16 cellular contexts compared by ENCODE assay signal in the genomic region with DNA sequence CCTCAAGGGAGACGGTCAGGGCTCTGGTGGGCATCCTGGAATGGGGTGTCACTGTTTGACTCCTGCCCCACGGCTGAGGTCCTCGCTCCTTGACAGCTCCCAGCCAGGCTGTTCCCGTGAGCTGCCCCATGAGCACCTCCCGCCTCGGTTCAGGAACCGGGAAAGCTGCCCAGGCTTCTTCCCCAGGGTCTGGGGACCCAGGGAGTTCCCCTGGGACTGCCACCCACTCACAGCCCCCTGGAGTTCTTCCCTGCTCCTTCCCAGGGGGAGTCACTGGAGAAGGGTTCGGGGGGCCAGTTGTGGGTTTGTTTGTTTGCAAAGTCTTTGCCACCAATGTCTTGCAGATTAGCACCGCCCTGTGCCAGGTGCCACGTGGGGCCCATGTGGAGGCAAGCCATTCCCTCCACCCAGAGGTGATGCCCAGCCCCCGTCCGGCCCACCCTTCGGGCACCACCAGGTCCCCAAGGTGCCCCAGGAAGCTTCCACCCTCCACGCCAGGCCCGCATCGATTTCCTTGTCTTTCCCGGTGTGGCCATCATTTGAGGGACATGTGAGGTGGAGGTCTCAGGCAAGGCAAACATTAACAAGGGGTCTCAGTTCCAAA. TPM values are rescaled to one million over a fixed set of nuclear protein-coding genes. Genes with fewer than 3 reads are reported as not detected.
A peak's percentile ranks its signal among the peaks of the same experiment; 100 is the strongest.
DNase-seq lines count a peak whose midpoint lies in the region; ATAC-seq and TF ChIP-seq lines count a peak whose summit lies in the region.
"Had no signal": no experiment of that assay in that cellular context is flagged by ENCODE, and none has a peak within 500 bp of the region (broad histone marks: within the 10 kb centered on the region; RNA-seq: fewer than 3 reads in every experiment).

No MANE protein-coding gene starts in this region.

- H3K4me2 ChIP-seq in OCI-LY3 (ENCODE audit: low read length): peak overlapping the region; percentile 52; the same call in 1 of the 2 replicates

- H3K27me3 Mint-ChIP-seq in activated CD8-positive, alpha-beta memory T cell treated with anti-CD3 and anti-CD28 coated beads, Interleukin-2, amount 10 ng/mL, durations not matched to agents 7 days and 5 days: no peaks in the 10 kb centered on the region
- H3K27me3 Mint-ChIP-seq in chondrocyte (ENCODE audit: low read depth): peaks cover 1% of the 10 kb centered on the region
- H3K27me3 Mint-ChIP-seq: memory B cell had no signal

- H3K4me1 ChIP-seq in OCI-LY3 (ENCODE audit: low read length) (peaks cover 6% of the 10 kb centered on the region; the same call in 1 of the 2 replicates), muscle layer of duodenum (ENCODE audit: control insufficient read depth in 1 of 2, insufficient read depth in 2 of 2, low read length in 2 of 2) (peaks cover 0 to 24% of the 10 kb centered on the region in 2 donors), thoracic aorta (ENCODE audit: control insufficient read depth in 1 of 2, low read depth in 2 of 2) (peaks cover 9 to 20% of the 10 kb centered on the region in 2 donors)
- H3K4me1 ChIP-seq: pancreas had no signal

- H3K9me3 ChIP-seq in OCI-LY3 (ENCODE audit: insufficient read depth, low read length): no peaks in the 10 kb centered on the region
- H3K9me3 ChIP-seq in muscle layer of duodenum (ENCODE audit: control insufficient read depth in 1 of 2, low read length in 2 of 2): no peaks in the 10 kb centered on the region
- no peaks in the 10 kb centered on the region for H3K9me3 ChIP-seq in thoracic aorta
- H3K9me3 ChIP-seq: pancreas had no signal

- H3K4me3 Mint-ChIP-seq in activated CD8-positive, alpha-beta memory T cell treated with anti-CD3 and anti-CD28 coated beads, Interleukin-2, amount 10 ng/mL, durations not matched to agents 7 days and 5 days: no peak overlapping the region
- no peak overlapping the region for H3K4me3 Mint-ChIP-seq in chondrocyte (ENCODE audit: unreplicated experiment)
- H3K4me3 Mint-ChIP-seq: CD8-positive, alpha-beta T cell; memory B cell had no signal

- H4K20me1 ChIP-seq in OCI-LY3 (ENCODE audit: insufficient read depth, low read length): no peaks in the 10 kb centered on the region

- H3K36me3 ChIP-seq in OCI-LY3 (replicated peaks; ENCODE audit: low read depth, low read length) (no peaks in the 10 kb centered on the region), muscle layer of duodenum (ENCODE audit: control insufficient read depth in 1 of 2, insufficient read depth in 2 of 2, low read length in 2 of 2) (no peaks in the 10 kb centered on the region), thoracic aorta (no peaks in the 10 kb centered on the region)
- H3K36me3 ChIP-seq: pancreas had no signal

- no peak for ATAC-seq in thoracic aorta (ENCODE audit: insufficient number of reproducible peaks, low FRiP score, low read depth)
- ATAC-seq in activated CD8-positive, alpha-beta memory T cell treated with anti-CD3 and anti-CD28 coated beads, Interleukin-2, amount 10 ng/mL, durations not matched to agents 7 days and 5 days: no peak
- ATAC-seq: CD8-positive, alpha-beta T cell had no signal

- no peaks in the 10 kb centered on the region for H3K79me2 ChIP-seq in OCI-LY3 (ENCODE audit: low read length)

- H3K27me3 ChIP-seq in OCI-LY3 (ENCODE audit: low read depth, low read length): no peaks in the 10 kb centered on the region
- H3K27me3 ChIP-seq in muscle layer of duodenum (ENCODE audit: low read depth, low read length): no peaks in the 10 kb centered on the region
- no peaks in the 10 kb centered on the region for H3K27me3 ChIP-seq in thoracic aorta (replicated peaks; ENCODE audit: insufficient read depth)
- H3K27me3 ChIP-seq: pancreas had no signal

- no peaks in the 10 kb centered on the region for H3K4me1 Mint-ChIP-seq in activated CD8-positive, alpha-beta memory T cell treated with anti-CD3 and anti-CD28 coated beads, Interleukin-2, amount 10 ng/mL, durations not matched to agents 7 days and 5 days
- H3K4me1 Mint-ChIP-seq in chondrocyte (ENCODE audit: low read depth): peaks cover 2% of the 10 kb centered on the region
- H3K4me1 Mint-ChIP-seq: memory B cell had no signal

- no peak overlapping the region for H3K4me3 ChIP-seq in OCI-LY3 (ENCODE audit: low read length)
- H3K4me3 ChIP-seq in epithelial cell of proximal tubule (ENCODE audit: low read depth, low read length): peak overlapping the region; percentile 58
- peak overlapping the region; percentile 55 to 70 for H3K4me3 ChIP-seq in muscle layer of duodenum (ENCODE audit: low read depth in 1 of 2, low read length in 2 of 2)
- peak overlapping the region; percentile 69 for H3K4me3 ChIP-seq in thoracic aorta

- no peaks in the 10 kb centered on the region for H3K36me3 Mint-ChIP-seq in activated CD8-positive, alpha-beta memory T cell treated with anti-CD3 and anti-CD28 coated beads, Interleukin-2, amount 10 ng/mL, durations not matched to agents 7 days and 5 days
- H3K36me3 Mint-ChIP-seq in chondrocyte (ENCODE audit: low read depth): no peaks in the 10 kb centered on the region
- H3K36me3 Mint-ChIP-seq: CD8-positive, alpha-beta T cell; memory B cell had no signal

- no peaks in the 10 kb centered on the region for H3K9me3 Mint-ChIP-seq in activated CD8-positive, alpha-beta memory T cell treated with anti-CD3 and anti-CD28 coated beads, Interleukin-2, amount 10 ng/mL, durations not matched to agents 7 days and 5 days (ENCODE audit: low read depth)
- no peaks in the 10 kb centered on the region for H3K9me3 Mint-ChIP-seq in chondrocyte (ENCODE audit: low read depth)
- H3K9me3 Mint-ChIP-seq: CD8-positive, alpha-beta T cell; memory B cell had no signal

- H2AFZ ChIP-seq in OCI-LY3 (ENCODE audit: low read depth, low read length): no peak overlapping the region

- no peak overlapping the region for H3K27ac Mint-ChIP-seq in activated CD8-positive, alpha-beta memory T cell treated with anti-CD3 and anti-CD28 coated beads, Interleukin-2, amount 10 ng/mL, durations not matched to agents 7 days and 5 days
- H3K27ac Mint-ChIP-seq in chondrocyte (ENCODE audit: unreplicated experiment): no peak overlapping the region
- H3K27ac Mint-ChIP-seq: CD8-positive, alpha-beta T cell; memory B cell had no signal

- no peak overlapping the region for H3K27ac ChIP-seq in OCI-LY3 (ENCODE audit: low read length)
- H3K27ac ChIP-seq in muscle layer of duodenum (ENCODE audit: low read length): no peak overlapping the region
- no peak overlapping the region for H3K27ac ChIP-seq in thoracic aorta
- H3K27ac ChIP-seq: pancreas had no signal

- CTCF ChIA-PET in activated CD8-positive, alpha-beta memory T cell treated with anti-CD3 and anti-CD28 coated beads, Interleukin-2, amount 10 ng/mL, durations not matched to agents 7 days and 5 days (lab: Charles Lee): no interaction called here

- DNase-seq in epithelial cell of proximal tubule (ENCODE audit: low read depth): no peak
- no peak for DNase-seq in thoracic aorta (ENCODE audit: low spot score)
- DNase-seq in activated CD8-positive, alpha-beta memory T cell treated with anti-CD3 and anti-CD28 coated beads, Interleukin-2, amount 10 ng/mL, durations not matched to agents 7 days and 5 days: no peak
- no peak for DNase-seq in NCI-H345 treated with DMSO at 0.1 percent for 48 hours (lab: John Stamatoyannopoulos, UW; ENCODE audit: unreplicated experiment)
- DNase-seq in chondrocyte (ENCODE audit: low spot score): no peak
- DNase-seq: activated gamma-delta T cell treated with Interleukin-2 at 50 U/mL for 16 hours; CD8-positive, alpha-beta T cell; Kasumi-1; NCI-H1694; NCI-H510A treated with DMSO at 0.1 percent for 48 hours; stimulated activated CD4-positive, alpha-beta T cell treated with anti-CD3 and anti-CD28 coated beads, Interleukin-15, amount 100 ng/mL, for 24 hours had no signal

- H3K9ac ChIP-seq in OCI-LY3 (ENCODE audit: low read length): no peak overlapping the region

- TF ChIP-seq CTCF in OCI-LY3 (IDR thresholded peaks at IDR 0.05; ENCODE audit: low read depth, low read length): no peak
- TF ChIP-seq CTCF in epithelial cell of proximal tubule (conservative IDR thresholded peaks at IDR 0.05; ENCODE audit: low read depth, low read length): no peak
- no peak for TF ChIP-seq CTCF in thoracic aorta (IDR thresholded peaks at IDR 0.05)
- no peak for TF ChIP-seq CTCF in chondrocyte (IDR thresholded peaks at IDR 0.05)

RNA-seq across cellular contexts. Expression of gene PLPP7, which starts 1.3 kb away (rescaled TPM):
- total RNA-seq in epithelial cell of proximal tubule (0.65 and 2.2 TPM in 2 replicates), thoracic aorta (10 to 100 TPM; 14.2 to 29.0 TPM), chondrocyte (1.1 to 2.3 TPM (median 1.5 TPM) in 3 replicates)
- not detected for total RNA-seq in activated CD8-positive, alpha-beta memory T cell treated with anti-CD3 and anti-CD28 coated beads, Interleukin-2, amount 10 ng/mL, durations not matched to agents 7 days and 5 days
- total RNA-seq: bronchial epithelial cell; CD8-positive, alpha-beta T cell had no signal

RNA-seq across cellular contexts. Expression of gene FAM78A, which starts 14.6 kb away (rescaled TPM):
- total RNA-seq in epithelial cell of proximal tubule (under 0.01 and 0.29 TPM in 2 replicates), thoracic aorta (1 to 10 TPM; 5.0 to 5.7 TPM), chondrocyte (1.4 to 1.6 TPM (median 1.5 TPM) in 3 replicates)
- 10 to 100 TPM; 76.8 to 80.0 TPM for total RNA-seq in activated CD8-positive, alpha-beta memory T cell treated with anti-CD3 and anti-CD28 coated beads, Interleukin-2, amount 10 ng/mL, durations not matched to agents 7 days and 5 days

Comparison
In these comparisons a context has a peak if more than half of its experiments do, and no peak if none do; other contexts are left out.
1. RNA of gene FAM78A, which starts 14.6 kb away (total RNA-seq): 76.8 to 80.0 TPM in activated CD8-positive, alpha-beta memory T cell treated with anti-CD3 and anti-CD28 coated beads, Interleukin-2, amount 10 ng/mL, durations not matched to agents 7 days and 5 days; 5.0 to 5.7 TPM in thoracic aorta, 1.4 to 1.6 TPM in chondrocyte and under 0.01 to 0.29 TPM in epithelial cell of proximal tubule; every median in the first group is over 10 times any median in the second.